Comparison of ENCODE assay signal across 13 cellular contexts in genomic region chr15:47644713-47645112, GRCh38.
DNase-seq lines count a peak whose midpoint lies in the region; ATAC-seq and TF ChIP-seq lines count a peak whose summit lies in the region.
"Had no signal": no experiment of that assay in that cellular context is flagged by ENCODE, and none has a peak within 500 bp of the region (broad histone marks: within the 10 kb centered on the region; RNA-seq: fewer than 3 reads in every experiment).

No MANE protein-coding gene starts in this region.

- peak overlapping the region; percentile 44 for H3K9ac ChIP-seq in smooth muscle cell (ENCODE audit: low read depth)

- H3K4me2 ChIP-seq in smooth muscle cell, result peak overlapping the region; percentile 49

- no peaks in the 10 kb centered on the region for H4K20me1 ChIP-seq in smooth muscle cell (ENCODE audit: low read depth)

- ATAC-seq in stimulated activated naive CD8-positive, alpha-beta T cell treated with anti-CD3 and anti-CD28 coated beads, Interleukin-15, Interleukin-2, amounts not matched to agents 100 U/mL and 50 U/mL, for 24 hours, result no peak
- ATAC-seq: HCT116 had no signal

- H3K27ac ChIP-seq in cardiac muscle cell (peak overlapping the region; percentile 72), right atrium auricular region (no peak overlapping the region), smooth muscle cell (ENCODE audit: low read depth) (peak overlapping the region; percentile 66)
- H3K27ac ChIP-seq: HL-60 had no signal

- H3K9me3 ChIP-seq in cardiac muscle cell (ENCODE audit: low read depth), result no peaks in the 10 kb centered on the region
- no peaks in the 10 kb centered on the region for H3K9me3 ChIP-seq in right atrium auricular region
- H3K9me3 ChIP-seq in smooth muscle cell (replicated peaks; ENCODE audit: low read depth), result no peaks in the 10 kb centered on the region

- no peaks in the 10 kb centered on the region for H3K27me3 ChIP-seq in cardiac muscle cell
- no peaks in the 10 kb centered on the region for H3K27me3 ChIP-seq in right atrium auricular region
- H3K27me3 ChIP-seq in smooth muscle cell (ENCODE audit: low read depth), result no peaks in the 10 kb centered on the region
- H3K27me3 ChIP-seq in H7 (ENCODE audit: control insufficient read depth, insufficient read depth, low read length), result no peaks in the 10 kb centered on the region

- H3K27me3 Mint-ChIP-seq in stimulated activated naive CD8-positive, alpha-beta T cell treated with anti-CD3 and anti-CD28 coated beads, Interleukin-15, Interleukin-2, amounts not matched to agents 100 ng/mL and 50 ng/mL, for 24 hours, result no peaks in the 10 kb centered on the region
- H3K27me3 Mint-ChIP-seq: CD4-positive, alpha-beta T cell had no signal

- TF ChIP-seq CTCF in cardiac muscle cell (IDR thresholded peaks at IDR 0.05; ENCODE audit: low read depth, low read length) (no peak), right atrium auricular region (IDR thresholded peaks at IDR 0.05) (no peak), smooth muscle cell (IDR thresholded peaks at IDR 0.05; ENCODE audit: borderline replicate concordance, insufficient read depth, poor library complexity, severe bottlenecking) (no peak)

- H3K4me3 ChIP-seq in cardiac muscle cell, result no peak overlapping the region
- H3K4me3 ChIP-seq in right atrium auricular region, result no peak overlapping the region
- no peak overlapping the region for H3K4me3 ChIP-seq in smooth muscle cell
- H3K4me3 ChIP-seq in H7 (ENCODE audit: insufficient read depth, low read depth, low read length), result no peak overlapping the region

- peaks cover 7% of the 10 kb centered on the region for H3K4me1 Mint-ChIP-seq in stimulated activated naive CD8-positive, alpha-beta T cell treated with anti-CD3 and anti-CD28 coated beads, Interleukin-15, Interleukin-2, amounts not matched to agents 100 ng/mL and 50 ng/mL, for 24 hours (ENCODE audit: low read depth)

- H2AFZ ChIP-seq in smooth muscle cell (ENCODE audit: low read depth), result peak overlapping the region; percentile 67

- WGBS in smooth muscle cell (ENCODE audit: low lambda C conversion rate), result 63% methylated on average over 3 of the region's 3 CpGs

- H3K4me3 Mint-ChIP-seq in stimulated activated naive CD8-positive, alpha-beta T cell treated with anti-CD3 and anti-CD28 coated beads, Interleukin-15, Interleukin-2, amounts not matched to agents 100 ng/mL and 50 ng/mL, for 24 hours, result no peak overlapping the region
- H3K4me3 Mint-ChIP-seq: CD4-positive, alpha-beta T cell had no signal

- H3K36me3 ChIP-seq in cardiac muscle cell (no peaks in the 10 kb centered on the region), right atrium auricular region (no peaks in the 10 kb centered on the region), smooth muscle cell (ENCODE audit: low read depth) (no peaks in the 10 kb centered on the region), H7 (replicated peaks; ENCODE audit: control insufficient read depth, insufficient read depth, low read length) (no peaks in the 10 kb centered on the region)

- no peaks in the 10 kb centered on the region for H3K9me3 Mint-ChIP-seq in stimulated activated naive CD8-positive, alpha-beta T cell treated with anti-CD3 and anti-CD28 coated beads, Interleukin-15, Interleukin-2, amounts not matched to agents 100 ng/mL and 50 ng/mL, for 24 hours
- H3K9me3 Mint-ChIP-seq: CD4-positive, alpha-beta T cell had no signal

- DNase-seq in cardiac muscle cell (ENCODE audit: low read depth in 1 of 2, low spot score in 1 of 2), result no peak
- DNase-seq in right atrium auricular region (ENCODE audit: low spot score), result no peak
- DNase-seq in stimulated activated naive CD8-positive, alpha-beta T cell treated with anti-CD3 and anti-CD28 coated beads, Interleukin-15, Interleukin-2, amounts not matched to agents 100 U/mL and 50 U/mL, for 24 hours, result no peak
- DNase-seq in smooth muscle cell (lab: John Stamatoyannopoulos, UW; ENCODE audit: unreplicated experiment), result no peak
- DNase-seq in stimulated activated CD4-positive, alpha-beta T cell treated with anti-CD3 and anti-CD28 coated beads, Interleukin-2, amount 100 ng/mL, for 24 hours, result no peak
- DNase-seq in H7, result no peak
- DNase-seq: ACHN; Calu3; CD4-positive, alpha-beta T cell; DMS 273 treated with DMSO at 0.1 percent for 48 hours had no signal

- no peaks in the 10 kb centered on the region for H3K36me3 Mint-ChIP-seq in stimulated activated naive CD8-positive, alpha-beta T cell treated with anti-CD3 and anti-CD28 coated beads, Interleukin-15, Interleukin-2, amounts not matched to agents 100 ng/mL and 50 ng/mL, for 24 hours (ENCODE audit: low read depth)

- H3K4me1 ChIP-seq in cardiac muscle cell (ENCODE audit: low read depth) (peaks cover 79% of the 10 kb centered on the region), right atrium auricular region (no peaks in the 10 kb centered on the region), smooth muscle cell (ENCODE audit: low read depth) (peaks cover 19% of the 10 kb centered on the region)

- no peaks in the 10 kb centered on the region for H3K79me2 ChIP-seq in smooth muscle cell (ENCODE audit: low read depth)

- peak overlapping the region; percentile 48 for H3K27ac Mint-ChIP-seq in stimulated activated naive CD8-positive, alpha-beta T cell treated with anti-CD3 and anti-CD28 coated beads, Interleukin-15, Interleukin-2, amounts not matched to agents 100 ng/mL and 50 ng/mL, for 24 hours
- H3K27ac Mint-ChIP-seq: CD4-positive, alpha-beta T cell had no signal

- no peaks in the 10 kb centered on the region for H3F3A ChIP-seq in smooth muscle cell (ENCODE audit: low read depth)

Comparison
In these comparisons a context has a peak if more than half of its experiments do, and no peak if none do; other contexts are left out.
1. H3K27ac ChIP-seq: peak in cardiac muscle cell (single experiment) and smooth muscle cell (single experiment); none in right atrium auricular region (0 of 2).